Comparison of ENCODE assay signal across 1 cellular context in genomic region chr3:1808590-1808989, GRCh38.
TF ChIP-seq lines count a peak whose summit lies in the region.

No MANE protein-coding gene starts in this region.

TF ChIP-seq in SK-N-SH, 30 proteins besides CTCF, POLR2A, EP300 and RAD21 (continued from another document):
- TF ChIP-seq PBX3 (IDR thresholded peaks at IDR 0.05): no peak
- TF ChIP-seq POLR2AphosphoS5 (IDR thresholded peaks at IDR 0.05; ENCODE audit: low read depth, low read length): no peak
- no peak for TF ChIP-seq FOSL2 (IDR thresholded peaks at IDR 0.05; ENCODE audit: borderline replicate concordance, low read depth)
- TF ChIP-seq TCF12 (IDR thresholded peaks at IDR 0.05): no peak
- TF ChIP-seq FOXM1 (IDR thresholded peaks at IDR 0.05; ENCODE audit: low read depth): no peak
- TF ChIP-seq TEAD4 (IDR thresholded peaks at IDR 0.05; ENCODE audit: borderline replicate concordance, insufficient read depth): no peak
- no peak for TF ChIP-seq RCOR1 (IDR thresholded peaks at IDR 0.05; ENCODE audit: low read length)
- TF ChIP-seq MAX (IDR thresholded peaks at IDR 0.05; ENCODE audit: low read depth): no peak
- TF ChIP-seq MEF2A (IDR thresholded peaks at IDR 0.05; ENCODE audit: borderline replicate concordance, low read depth): no peak
- no peak for TF ChIP-seq NRF1 (IDR thresholded peaks at IDR 0.05; ENCODE audit: low read depth, low read length)
- no peak for TF ChIP-seq CHD2 (IDR thresholded peaks at IDR 0.05; ENCODE audit: low read length, partially characterized antibody)
- TF ChIP-seq, protein P1, sequence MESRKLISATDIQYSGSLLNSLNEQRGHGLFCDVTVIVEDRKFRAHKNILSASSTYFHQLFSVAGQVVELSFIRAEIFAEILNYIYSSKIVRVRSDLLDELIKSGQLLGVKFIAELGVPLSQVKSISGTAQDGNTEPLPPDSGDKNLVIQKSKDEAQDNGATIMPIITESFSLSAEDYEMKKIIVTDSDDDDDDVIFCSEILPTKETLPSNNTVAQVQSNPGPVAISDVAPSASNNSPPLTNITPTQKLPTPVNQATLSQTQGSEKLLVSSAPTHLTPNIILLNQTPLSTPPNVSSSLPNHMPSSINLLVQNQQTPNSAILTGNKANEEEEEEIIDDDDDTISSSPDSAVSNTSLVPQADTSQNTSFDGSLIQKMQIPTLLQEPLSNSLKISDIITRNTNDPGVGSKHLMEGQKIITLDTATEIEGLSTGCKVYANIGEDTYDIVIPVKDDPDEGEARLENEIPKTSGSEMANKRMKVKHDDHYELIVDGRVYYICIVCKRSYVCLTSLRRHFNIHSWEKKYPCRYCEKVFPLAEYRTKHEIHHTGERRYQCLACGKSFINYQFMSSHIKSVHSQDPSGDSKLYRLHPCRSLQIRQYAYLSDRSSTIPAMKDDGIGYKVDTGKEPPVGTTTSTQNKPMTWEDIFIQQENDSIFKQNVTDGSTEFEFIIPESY (IDR thresholded peaks at IDR 0.05; ENCODE audit: borderline replicate concordance, low read depth): no peak
- no peak for TF ChIP-seq RXRA (IDR thresholded peaks at IDR 0.05; ENCODE audit: borderline replicate concordance, low read depth)
- TF ChIP-seq ELF1 (IDR thresholded peaks at IDR 0.05): no peak
